ENCODE assay signal across 9 cellular contexts in the genomic region with DNA sequence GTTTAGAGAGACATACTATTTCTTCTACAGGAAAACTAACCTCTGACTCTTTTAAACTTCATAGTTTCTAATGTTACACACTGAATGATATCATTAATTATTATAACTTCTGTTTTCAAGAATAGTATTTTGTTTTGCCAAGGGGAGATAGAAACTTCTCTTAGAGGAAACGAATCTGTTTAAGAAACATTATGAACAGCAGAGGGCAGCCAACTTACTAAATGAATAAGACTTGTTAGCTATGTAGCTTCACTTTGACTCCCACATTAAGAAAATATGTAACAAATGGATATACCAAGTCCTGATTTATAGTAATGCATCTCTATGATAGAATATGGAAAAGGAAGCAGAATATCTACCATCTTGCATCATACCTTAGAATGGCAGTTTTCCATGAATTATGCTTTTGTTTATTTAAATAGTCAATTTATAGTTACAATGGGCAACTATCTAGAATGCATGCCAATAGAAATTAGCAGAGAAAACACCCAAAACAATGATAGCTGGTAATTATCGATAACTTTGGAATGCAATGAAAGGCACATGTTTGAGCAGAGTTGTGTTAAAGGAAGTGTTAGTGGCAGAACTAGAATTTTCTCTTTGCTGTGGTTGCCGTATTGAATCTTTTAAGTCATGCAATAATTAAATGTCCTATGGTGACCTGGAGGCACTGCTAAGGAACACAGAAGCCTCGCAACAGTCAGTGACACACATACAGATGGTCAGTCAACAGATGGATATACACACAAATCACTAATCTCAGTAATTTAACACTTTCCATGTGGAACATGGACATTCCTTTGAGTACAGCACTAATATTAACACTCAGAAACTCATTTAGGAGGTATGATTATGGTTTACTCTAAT.
DNase-seq lines count a peak whose midpoint lies in the region; ATAC-seq and TF ChIP-seq lines count a peak whose summit lies in the region.
"Had no signal": no experiment of that assay in that cellular context is flagged by ENCODE, and none has a peak within 500 bp of the region (broad histone marks: within the 10 kb centered on the region; RNA-seq: fewer than 3 reads in every experiment).

No MANE protein-coding gene starts in this region.

- H3K27ac ChIP-seq in OCI-LY7 (ENCODE audit: low read depth, low read length, poor library complexity, severe bottlenecking) (no peak overlapping the region), osteoblast (ENCODE audit: low read depth, low read length) (no peak overlapping the region)

- CTCF ChIA-PET in OCI-LY7 (lab: Charles Lee; ENCODE audit: unreplicated experiment) = interaction anchor here (0.8 to 2.3 kb wide), 4 partner anchors 24 to 399 kb away, joined by 3 to 11 read pairs (median 3); no protein-coding TSS in a partner anchor

- no peak overlapping the region for H3K4me3 ChIP-seq in OCI-LY7 (ENCODE audit: low read depth, low read length, poor library complexity, severe bottlenecking)
- H3K4me3 ChIP-seq in osteoblast (ENCODE audit: insufficient read depth, low read length) = no peak overlapping the region

- H3K27me3 ChIP-seq in osteoblast (ENCODE audit: insufficient read depth, low read length) = no peaks in the 10 kb centered on the region

- no TSS peak for BruUV-seq in OCI-LY7 (replicated peaks; lab: Mats Ljungman, UMichigan)

- H3K4me2 ChIP-seq in OCI-LY7 (ENCODE audit: low read length) (no peak overlapping the region), osteoblast (ENCODE audit: insufficient read depth, low read length) (no peak overlapping the region)

- TF ChIP-seq CTCF in OCI-LY7 (conservative IDR thresholded peaks at IDR 0.05; ENCODE audit: low read length) = peak; percentile 84
- TF ChIP-seq CTCF in osteoblast (IDR thresholded peaks at IDR 0.05; ENCODE audit: extremely low read depth, low read depth, low read length) = peak; percentile 54

- DNase-seq in DMS53 treated with DMSO at 0.1 percent for 48 hours (lab: John Stamatoyannopoulos, UW; ENCODE audit: unreplicated experiment) (peak; percentile 28), HS-5 (ENCODE audit: low read depth) (peak; percentile 29), OCI-LY7 (ENCODE audit: low spot score) (peak; percentile 81), epidermal melanocyte (ENCODE audit: insufficient read length, low spot score) (peak; percentile 69), osteoblast (ENCODE audit: insufficient read length, low spot score, missing footprints) (peak; percentile 88)

- H3K4me1 ChIP-seq in OCI-LY7 (ENCODE audit: insufficient read depth, low read length, poor library complexity, severe bottlenecking) (no peaks in the 10 kb centered on the region), osteoblast (ENCODE audit: insufficient read depth, low read length) (no peaks in the 10 kb centered on the region)

- H3K9me3 ChIP-seq in OCI-LY7 (ENCODE audit: low read length) = no peaks in the 10 kb centered on the region
- H3K9me3 ChIP-seq in osteoblast (ENCODE audit: low read depth, low read length) = no peaks in the 10 kb centered on the region

- no peaks in the 10 kb centered on the region for H4K20me1 ChIP-seq in OCI-LY7 (ENCODE audit: insufficient read depth, low read length)
- no peaks in the 10 kb centered on the region for H4K20me1 ChIP-seq in osteoblast (ENCODE audit: insufficient read depth, low read length)

- no peaks in the 10 kb centered on the region for H3K9me2 ChIP-seq in OCI-LY7 (ENCODE audit: insufficient read depth, low read length)

- H3K79me2 ChIP-seq in OCI-LY7 (ENCODE audit: insufficient read depth, low read depth, low read length) = no peaks in the 10 kb centered on the region
- H3K79me2 ChIP-seq in osteoblast (ENCODE audit: insufficient read depth, low read length) = no peaks in the 10 kb centered on the region

- ATAC-seq in GM18868 (IDR thresholded peaks at IDR 0.05; ENCODE audit: unreplicated experiment) = no peak
- no peak for ATAC-seq in HG03354 (IDR thresholded peaks at IDR 0.05; ENCODE audit: poor library complexity, severe bottlenecking, unreplicated experiment)
- ATAC-seq in HG03442 (IDR thresholded peaks at IDR 0.05; ENCODE audit: unreplicated experiment) = no peak
- ATAC-seq: naive thymus-derived CD4-positive, alpha-beta T cell had no signal

- no peak overlapping the region for H2AFZ ChIP-seq in OCI-LY7 (ENCODE audit: low read length)
- no peak overlapping the region for H2AFZ ChIP-seq in osteoblast (ENCODE audit: low read length)

- 0 out of 2 replicates have a peak, but pooled peaks cover 7% of the 10 kb centered on the region for H3K36me3 ChIP-seq in OCI-LY7 (ENCODE audit: insufficient read depth, low read length)
- H3K36me3 ChIP-seq in osteoblast (ENCODE audit: insufficient read depth, low read length) = peaks cover 7% of the 10 kb centered on the region

- intact Hi-C loops in OCI-LY7 (cut with micrococcal nuclease; ENCODE audit: unreplicated experiment) = loop anchor here (1.0 to 10.0 kb wide), 3 partner anchors 171 to 494 kb away; a partner anchor contains a TSS

- POLR2A ChIA-PET in OCI-LY7 (lab: Charles Lee) = interaction anchor here (0.5 to 1.8 kb wide), 5 partner anchors 10 to 409 kb away, joined by 3 to 8 read pairs (median 3); no protein-coding TSS in a partner anchor

Comparison
In these comparisons a context has a peak if more than half of its experiments do, and no peak if none do; other contexts are left out.
1. DNase-seq: peak in every context shown above with its lines; median percentile 88 in osteoblast; 81 in OCI-LY7; 69 in epidermal melanocyte; 29 in HS-5; 28 in DMS53 treated with DMSO at 0.1 percent for 48 hours.